In the genomic region with DNA sequence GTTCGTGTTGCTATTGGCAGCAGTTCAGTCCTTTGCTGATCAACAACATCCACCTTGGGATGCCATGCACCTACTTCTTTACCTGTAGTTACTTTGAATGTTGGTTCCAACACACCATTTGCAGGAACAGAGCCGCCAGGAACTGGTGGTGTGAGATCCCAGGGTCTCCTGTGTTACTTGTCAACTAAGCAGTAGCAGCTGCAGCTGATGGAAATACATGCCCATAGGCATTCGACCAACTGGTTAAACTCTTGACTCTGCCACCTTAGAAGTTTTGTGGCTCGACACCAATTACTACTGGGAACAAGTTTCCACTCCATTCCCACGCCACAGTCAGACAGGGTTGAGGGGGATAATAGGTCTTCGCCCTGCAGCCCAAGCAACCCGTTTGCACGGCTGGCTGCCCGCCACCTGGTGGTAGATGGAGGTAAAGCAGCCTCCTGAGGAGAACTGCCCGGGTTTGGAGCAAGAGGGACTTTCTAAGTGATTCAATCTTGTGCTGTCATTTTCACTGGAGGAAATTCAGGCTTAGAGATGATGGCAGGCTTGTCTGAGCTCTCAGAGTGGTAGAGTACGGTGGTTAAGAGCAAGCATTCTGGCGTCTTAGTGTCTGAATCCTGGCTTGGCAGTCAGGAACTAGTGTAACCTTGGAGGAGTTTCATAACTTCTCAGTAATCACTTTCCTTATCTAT, we compare ENCODE assay signal across 8 cellular contexts.
A peak's percentile ranks its signal among the peaks of the same experiment; 100 is the strongest.
DNase-seq lines count a peak whose midpoint lies in the region; ATAC-seq, FAIRE-seq and TF ChIP-seq lines count a peak whose summit lies in the region.

No MANE protein-coding gene starts in this region.

- H3K27me3 Mint-ChIP-seq in memory B cell: no peaks in the 10 kb centered on the region

- peak; percentile 98 for TF ChIP-seq CTCF in 22Rv1 (IDR thresholded peaks at IDR 0.05)

- no peak for TF ChIP-seq POLR2A in GM12892 (IDR thresholded peaks at IDR 0.05; ENCODE audit: low read depth, low read length)

- H3K27ac ChIP-seq in 22Rv1: no peak overlapping the region

- peak overlapping the region; percentile 19 for H3K27ac Mint-ChIP-seq in memory B cell

- H3K36me3 Mint-ChIP-seq in memory B cell: no peaks in the 10 kb centered on the region

- peak; percentile 65 for ATAC-seq in HG03025 (IDR thresholded peaks at IDR 0.05; ENCODE audit: low FRiP score, unreplicated experiment)
- ATAC-seq in memory B cell (ENCODE audit: low read depth): peak; percentile 61

- peaks cover 20% of the 10 kb centered on the region for H3K4me1 Mint-ChIP-seq in memory B cell

- FAIRE-seq in GM12892 (lab: Jason Lieb, UNC): peak; percentile 94

- no peak overlapping the region for H3K4me3 Mint-ChIP-seq in memory B cell

- DNase-seq in GM12892 (ENCODE audit: insufficient read length) (no peak), NCI-H82 (lab: John Stamatoyannopoulos, UW) (peak; percentile 66), memory B cell (ENCODE audit: low spot score in 2 of 2) (peak; percentile 83 to 86)
- DNase-seq in activated CD8-positive, alpha-beta memory T cell treated with anti-CD3 and anti-CD28 coated beads for 24 hours: peak; percentile 97
- DNase-seq in effector CD4-positive, alpha-beta T cell: peak; percentile 73
- peak; percentile 64 to 67 for DNase-seq in stimulated activated CD8-positive, alpha-beta memory T cell treated with anti-CD3 and anti-CD28 coated beads, Interleukin-15, amount 100 ng/mL, for 48 hours (ENCODE audit: low read depth in 2 of 2)

- H3K9me3 Mint-ChIP-seq in memory B cell: no peaks in the 10 kb centered on the region
